Comparison of ENCODE assay signal across 36 cellular contexts in the genomic region with DNA sequence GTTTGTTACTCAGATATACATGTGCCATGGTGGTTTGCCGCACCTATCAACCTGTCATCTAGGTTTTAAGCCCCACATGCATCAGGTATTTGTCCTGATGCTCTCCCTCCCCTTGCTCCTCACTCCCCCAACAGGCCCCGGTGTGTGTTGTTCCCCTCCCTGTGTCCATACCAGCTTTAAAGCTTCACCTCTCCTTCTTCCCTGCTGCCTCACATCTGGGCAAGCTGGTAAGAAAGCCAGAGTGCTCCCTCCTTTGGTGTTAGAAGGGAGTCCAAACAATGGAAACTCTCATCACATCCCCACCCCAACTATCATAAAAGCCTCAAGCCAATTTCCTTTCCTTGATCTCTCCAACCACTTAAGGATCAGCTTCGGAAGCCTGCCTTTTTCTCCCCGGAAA.
"Had no signal": no experiment of that assay in that cellular context is flagged by ENCODE, and none has a peak within 500 bp of the region (broad histone marks: within the 10 kb centered on the region; RNA-seq: fewer than 3 reads in every experiment).

No MANE protein-coding gene starts in this region.

- DNase-seq: activated CD4-positive, alpha-beta T cell treated with anti-CD3 and anti-CD28 coated beads for 1 hour; activated CD8-positive, alpha-beta memory T cell treated with anti-CD3 and anti-CD28 coated beads, Interleukin-2, amount 10 ng/mL, durations not matched to agents 7 days and 5 days; activated CD8-positive, alpha-beta T cell treated with anti-CD3 and anti-CD28 coated beads, Interleukin-2, amount 10 ng/mL, durations not matched to agents 7 days and 5 days; activated naive CD4-positive, alpha-beta T cell; activated T-cell treated with anti-CD3 and anti-CD28 coated beads for 4 hours; activated T-cell treated with anti-CD3 and anti-CD28 coated beads, Interleukin-2, amount 50 U/mL, for 72 hours; anterior cingulate cortex; cerebellar nuclear complex; colonic mucosa; effector CD8-positive, alpha-beta T cell; head of caudate nucleus; hippocampal formation; kidney; left colon; mammary epithelial cell; naive B cell; nucleus accumbens; pancreas; retina; sigmoid colon; small intestine; stimulated activated CD4-positive, alpha-beta T cell treated with anti-CD3 and anti-CD28 coated beads, Interleukin-1b, Interleukin-23, amount 100 ng/mL, for 48 hours; stimulated activated CD4-positive, alpha-beta T cell treated with anti-CD3 and anti-CD28 coated beads, Interleukin-4, amount 100 ng/mL, for 4 hours; stimulated activated CD8-positive, alpha-beta memory T cell treated with anti-CD3 and anti-CD28 coated beads, Interleukin-4, amount 100 ng/mL, for 48 hours; stimulated activated naive CD8-positive, alpha-beta T cell treated with anti-CD3 and anti-CD28 coated beads, Interleukin-15, amount 100 ng/mL, for 72 hours; substantia nigra; T-helper 17 cell; T1000 had no signal

- ATAC-seq: activated CD8-positive, alpha-beta memory T cell treated with anti-CD3 and anti-CD28 coated beads, Interleukin-2, amount 10 ng/mL, durations not matched to agents 7 days and 5 days; activated CD8-positive, alpha-beta T cell treated with anti-CD3 and anti-CD28 coated beads, Interleukin-2, amount 10 ng/mL, durations not matched to agents 7 days and 5 days; activated T-cell treated with anti-CD3 and anti-CD28 coated beads, Interleukin-2, amount 50 U/mL, for 72 hours; gastroesophageal sphincter; left colon; pancreas; stimulated activated memory B cell treated with anti-CD40 and anti-IgM and Interleukin-4, amounts not matched to agents 10 μg/mL and 1 μg/mL and 100 μg/mL, for 72 hours; stimulated activated naive CD8-positive, alpha-beta T cell treated with anti-CD3 and anti-CD28 coated beads, Interleukin-15, amount 100 ng/mL, for 72 hours; T-helper 17 cell had no signal

- H3K9me3 Mint-ChIP-seq: mesothelial cell of epicardium, type B pancreatic cell had no signal

- H3K4me3 ChIP-seq: cardiac muscle cell, colonic mucosa, gastroesophageal sphincter, pancreas, prostate gland, sigmoid colon, vagina had no signal

- H3K4me1 Mint-ChIP-seq: activated CD8-positive, alpha-beta memory T cell treated with anti-CD3 and anti-CD28 coated beads, Interleukin-2, amount 10 ng/mL, durations not matched to agents 7 days and 5 days; mesothelial cell of epicardium; naive B cell; stimulated activated memory B cell treated with anti-CD40 and anti-IgM and Interleukin-4, amounts not matched to agents 10 μg/mL and 1 μg/mL and 100 μg/mL, for 72 hours; stimulated activated naive CD8-positive, alpha-beta T cell treated with anti-CD3 and anti-CD28 coated beads, Interleukin-15, amount 100 ng/mL, for 72 hours; T-helper 17 cell had no signal

- H3K27ac Mint-ChIP-seq: activated CD8-positive, alpha-beta memory T cell treated with anti-CD3 and anti-CD28 coated beads, Interleukin-2, amount 10 ng/mL, durations not matched to agents 7 days and 5 days; activated CD8-positive, alpha-beta T cell treated with anti-CD3 and anti-CD28 coated beads, Interleukin-2, amount 10 ng/mL, durations not matched to agents 7 days and 5 days; activated naive CD8-positive, alpha-beta T cell; activated T-cell treated with anti-CD3 and anti-CD28 coated beads, Interleukin-2, amount 50 U/mL, for 72 hours; mesothelial cell of epicardium; naive B cell; stimulated activated memory B cell treated with anti-CD40 and anti-IgM and Interleukin-4, amounts not matched to agents 10 μg/mL and 1 μg/mL and 100 μg/mL, for 72 hours; stimulated activated naive CD8-positive, alpha-beta T cell treated with anti-CD3 and anti-CD28 coated beads, Interleukin-15, amount 100 ng/mL, for 72 hours; T-helper 17 cell; type B pancreatic cell had no signal

- H3K36me3 Mint-ChIP-seq: activated CD8-positive, alpha-beta memory T cell treated with anti-CD3 and anti-CD28 coated beads, Interleukin-2, amount 10 ng/mL, durations not matched to agents 7 days and 5 days; activated naive CD8-positive, alpha-beta T cell; mesothelial cell of epicardium; naive B cell; stimulated activated memory B cell treated with anti-CD40 and anti-IgM and Interleukin-4, amounts not matched to agents 10 μg/mL and 1 μg/mL and 100 μg/mL, for 72 hours; type B pancreatic cell had no signal

- H3K4me3 Mint-ChIP-seq: activated CD8-positive, alpha-beta memory T cell treated with anti-CD3 and anti-CD28 coated beads, Interleukin-2, amount 10 ng/mL, durations not matched to agents 7 days and 5 days; activated CD8-positive, alpha-beta T cell treated with anti-CD3 and anti-CD28 coated beads, Interleukin-2, amount 10 ng/mL, durations not matched to agents 7 days and 5 days; activated naive CD8-positive, alpha-beta T cell; activated T-cell treated with anti-CD3 and anti-CD28 coated beads, Interleukin-2, amount 50 U/mL, for 72 hours; mesothelial cell of epicardium; stimulated activated memory B cell treated with anti-CD40 and anti-IgM and Interleukin-4, amounts not matched to agents 10 μg/mL and 1 μg/mL and 100 μg/mL, for 72 hours; stimulated activated naive CD8-positive, alpha-beta T cell treated with anti-CD3 and anti-CD28 coated beads, Interleukin-15, amount 100 ng/mL, for 72 hours; T-helper 17 cell; type B pancreatic cell had no signal

- H3K27me3 ChIP-seq: cardiac muscle cell, colonic mucosa, gastroesophageal sphincter, pancreas, sigmoid colon, vagina had no signal

- H3K27me3 Mint-ChIP-seq: activated CD8-positive, alpha-beta memory T cell treated with anti-CD3 and anti-CD28 coated beads, Interleukin-2, amount 10 ng/mL, durations not matched to agents 7 days and 5 days; naive B cell; stimulated activated memory B cell treated with anti-CD40 and anti-IgM and Interleukin-4, amounts not matched to agents 10 μg/mL and 1 μg/mL and 100 μg/mL, for 72 hours; stimulated activated naive CD8-positive, alpha-beta T cell treated with anti-CD3 and anti-CD28 coated beads, Interleukin-15, amount 100 ng/mL, for 72 hours; T-helper 17 cell had no signal

- H3K36me3 ChIP-seq: cardiac muscle cell, colonic mucosa, gastroesophageal sphincter, pancreas, prostate gland, sigmoid colon, vagina had no signal

- FAIRE-seq: kidney, pancreas, small intestine had no signal

- H3K4me1 ChIP-seq: colonic mucosa, pancreas, prostate gland, vagina had no signal

- H3K27ac ChIP-seq: cardiac muscle cell, colonic mucosa, gastroesophageal sphincter, pancreas, prostate gland, sigmoid colon, vagina had no signal
